ENCODE assay signal across 10 cellular contexts in genomic region chr12:87660987-87661769, GRCh38.
DNase-seq lines count a peak whose midpoint lies in the region; TF ChIP-seq lines count a peak whose summit lies in the region.
"Had no signal": no experiment of that assay in that cellular context is flagged by ENCODE, and none has a peak within 500 bp of the region (broad histone marks: within the 10 kb centered on the region; RNA-seq: fewer than 3 reads in every experiment).

No MANE protein-coding gene starts in this region.

- H3K4me3 ChIP-seq in ACC112 (ENCODE audit: low read depth, low read length) (peak overlapping the region; percentile 61), MG63 (peak overlapping the region; percentile 38; the same call in 1 of the 2 replicates), duodenal mucosa (ENCODE audit: low read depth in 1 of 2, low read length in 2 of 2) (peak overlapping the region; percentile 49 to 70), mesenchymal stem cell (ENCODE audit: insufficient read depth in 1 of 2, low read depth in 1 of 2, low read length in 2 of 2) (peak overlapping the region in 1 of 2 experiments; percentile 72), uterus (no peak overlapping the region)

- no peaks in the 10 kb centered on the region for H3K79me1 ChIP-seq in mesenchymal stem cell (replicated peaks; ENCODE audit: low read length, poor library complexity, severe bottlenecking)

- H2BK15ac ChIP-seq in mesenchymal stem cell (ENCODE audit: low read depth, poor library complexity, severe bottlenecking) = no peak overlapping the region

- H2AK5ac ChIP-seq in mesenchymal stem cell (ENCODE audit: low read length, severe bottlenecking) = peak overlapping the region; percentile 47

- H2BK12ac ChIP-seq in mesenchymal stem cell (ENCODE audit: low read length in 2 of 2) = no peak overlapping the region

- H3K27ac ChIP-seq in ACC112 (ENCODE audit: low read depth, low read length) (no peak overlapping the region), duodenal mucosa (ENCODE audit: low read depth, low read length) (no peak overlapping the region), mesenchymal stem cell (ENCODE audit: low read length, poor library complexity, severe bottlenecking) (no peak overlapping the region), uterus (no peak overlapping the region)

- DNase-seq in MG63 (peak; percentile 4), mesenchymal stem cell (no peak), uterus (no peak), T-helper 2 cell (no peak), HUDEP-2 (lab: John Stamatoyannopoulos, UW; ENCODE audit: unreplicated experiment in 76 of 76) (no peak)
- DNase-seq in activated naive CD4-positive, alpha-beta T cell treated with Interleukin-2 at 50 U/mL for 16 hours = no peak
- DNase-seq: activated CD4-positive, alpha-beta T cell treated with anti-CD3 and anti-CD28 coated beads, Interleukin-2, amount 50 U/mL, for 1 hour; H9 had no signal

- no peak overlapping the region for H3K23ac ChIP-seq in mesenchymal stem cell (ENCODE audit: low read length in 2 of 2)

- no peak overlapping the region for H4K91ac ChIP-seq in mesenchymal stem cell (ENCODE audit: low read length)

- H3K36me3 ChIP-seq in ACC112 (ENCODE audit: insufficient read depth, low read length) = no peaks in the 10 kb centered on the region
- no peaks in the 10 kb centered on the region for H3K36me3 ChIP-seq in MG63
- no peaks in the 10 kb centered on the region for H3K36me3 ChIP-seq in duodenal mucosa (ENCODE audit: control insufficient read depth in 1 of 2, insufficient read depth in 2 of 2, low read length in 2 of 2)
- no peaks in the 10 kb centered on the region for H3K36me3 ChIP-seq in mesenchymal stem cell (ENCODE audit: control insufficient read depth in 1 of 2, insufficient read depth in 2 of 2, low read depth in 1 of 2, low read length in 2 of 2)
- no peaks in the 10 kb centered on the region for H3K36me3 ChIP-seq in uterus

- no peak overlapping the region for H2BK120ac ChIP-seq in mesenchymal stem cell (ENCODE audit: low read depth, low read length)

- H3K4me2 ChIP-seq in mesenchymal stem cell (ENCODE audit: low read length, poor library complexity, severe bottlenecking) = no peak overlapping the region

- no peak overlapping the region for H4K8ac ChIP-seq in mesenchymal stem cell (ENCODE audit: low read length)

- no peak overlapping the region for H3K14ac ChIP-seq in mesenchymal stem cell (ENCODE audit: low read length in 2 of 2)

- no peaks in the 10 kb centered on the region for H3K79me2 ChIP-seq in ACC112 (ENCODE audit: control insufficient read depth, insufficient read depth, low read length, unreplicated experiment)

- peak overlapping the region; percentile 91 for H2AFZ ChIP-seq in ACC112 (ENCODE audit: low read length, unreplicated experiment)
- H2AFZ ChIP-seq in mesenchymal stem cell (ENCODE audit: low read depth, low read length) = no peak overlapping the region

- no peak for TF ChIP-seq CTCF in uterus (IDR thresholded peaks at IDR 0.05)

- WGBS in mesenchymal stem cell = 78% methylated on average over 2 of the region's 2 CpGs

- no peak overlapping the region for H2BK5ac ChIP-seq in mesenchymal stem cell (ENCODE audit: low read depth, low read length, poor library complexity, severe bottlenecking)

- intact Hi-C loops in uterus (cut with DNase I; ENCODE audit: low total_unique reads) = no loop called here

- H3K9me3 ChIP-seq in MG63 = no peaks in the 10 kb centered on the region
- no peaks in the 10 kb centered on the region for H3K9me3 ChIP-seq in duodenal mucosa (ENCODE audit: control insufficient read depth in 1 of 2, low read length in 2 of 2)
- no peaks in the 10 kb centered on the region for H3K9me3 ChIP-seq in mesenchymal stem cell (ENCODE audit: control insufficient read depth, low read length)
- H3K9me3 ChIP-seq in uterus = no peaks in the 10 kb centered on the region

- H3K9ac ChIP-seq in duodenal mucosa (ENCODE audit: low read depth in 1 of 2, low read length in 2 of 2) (no peak overlapping the region), mesenchymal stem cell (ENCODE audit: low read length) (peak overlapping the region; percentile 73)

- H3K4me1 ChIP-seq in ACC112 (ENCODE audit: control insufficient read depth, insufficient read depth, low read length, unreplicated experiment) (peaks cover 5% of the 10 kb centered on the region), duodenal mucosa (ENCODE audit: control insufficient read depth in 1 of 2, insufficient read depth in 2 of 2, low read length in 2 of 2) (peaks cover 6% of the 10 kb centered on the region in 2 donors), mesenchymal stem cell (ENCODE audit: control insufficient read depth, insufficient read depth, low read depth, low read length) (no peaks in the 10 kb centered on the region), uterus (no peaks in the 10 kb centered on the region)

- no peak overlapping the region for H3K18ac ChIP-seq in mesenchymal stem cell (ENCODE audit: low read depth in 1 of 2, low read length in 2 of 2)

- H3K27me3 ChIP-seq in ACC112 (ENCODE audit: insufficient read depth, low read length) (no peaks in the 10 kb centered on the region), MG63 (no peaks in the 10 kb centered on the region), duodenal mucosa (ENCODE audit: control insufficient read depth in 1 of 2, insufficient read depth in 2 of 2, low read length in 2 of 2) (no peaks in the 10 kb centered on the region), mesenchymal stem cell (ENCODE audit: control insufficient read depth in 1 of 2, insufficient read depth in 1 of 2, low read length in 2 of 2) (no peaks in the 10 kb centered on the region), uterus (no peaks in the 10 kb centered on the region)

- no peak for TF ChIP-seq POLR2A in uterus (IDR thresholded peaks at IDR 0.05)

- H3K4ac ChIP-seq in mesenchymal stem cell (ENCODE audit: low read depth in 1 of 2, low read length in 2 of 2) = no peak overlapping the region

Comparison
In these comparisons a context has a peak if more than half of its experiments do, and no peak if none do; other contexts are left out.
1. H3K4me3 ChIP-seq: peak in ACC112 (single experiment), MG63 (single experiment) and duodenal mucosa (2 of 2); none in uterus (0 of 2).